ENCODE assay signal across 8 cellular contexts in the genomic region with DNA sequence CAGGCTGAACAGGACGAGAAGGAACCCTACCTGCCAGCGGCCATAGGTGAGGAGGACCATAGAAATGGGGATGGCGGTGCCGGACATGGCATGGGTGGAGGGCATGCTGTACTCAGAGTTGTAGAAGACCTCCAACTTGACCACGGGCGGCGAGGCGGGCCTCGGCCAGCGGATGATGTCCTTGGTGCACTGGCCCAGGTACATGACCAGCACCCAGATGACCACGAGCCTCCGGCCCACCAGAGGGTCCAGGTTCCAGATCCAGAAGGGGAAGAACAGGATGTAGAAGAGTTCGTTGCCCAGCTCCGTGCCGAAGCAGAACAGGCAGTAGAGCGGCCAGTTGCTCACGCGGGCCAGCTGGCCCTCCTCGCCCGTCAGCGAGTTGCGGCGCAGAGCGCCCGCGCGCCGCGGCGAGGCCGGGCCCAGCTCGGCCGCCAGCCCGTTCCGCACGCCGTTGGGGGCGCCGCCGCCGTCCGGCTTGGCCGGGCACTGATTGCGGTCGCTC. TPM values are rescaled to one million over a fixed set of nuclear protein-coding genes. Genes with fewer than 3 reads are reported as not detected.
DNase-seq lines count a peak whose midpoint lies in the region; ATAC-seq and TF ChIP-seq lines count a peak whose summit lies in the region.

No MANE protein-coding gene starts in this region.

- DNase-seq in NCI-H1105 treated with DMSO at 0.1 percent for 48 hours (lab: John Stamatoyannopoulos, UW) (peak; percentile 44), NCI-H1105 (lab: John Stamatoyannopoulos, UW) (no peak), HT-29 (ENCODE audit: low spot score) (peak; percentile 34), WERI-Rb-1 (peak; percentile 39), erythroblast (lab: John Stamatoyannopoulos, UW) (peak; percentile 69 to 76), testis (peak; percentile 67)

- H3K4me1 ChIP-seq in mononuclear cell (ENCODE audit: insufficient read depth, low read length) (peaks cover 32% of the 10 kb centered on the region), testis (peaks cover 15% of the 10 kb centered on the region)

- no peak for TF ChIP-seq POLR2A in erythroblast (IDR thresholded peaks at IDR 0.05; ENCODE audit: low read length)
- no peak for TF ChIP-seq POLR2A in testis (IDR thresholded peaks at IDR 0.05)

- H3K27me3 ChIP-seq in WERI-Rb-1 (ENCODE audit: insufficient read depth, low read depth, severe bottlenecking): no peaks in the 10 kb centered on the region
- H3K27me3 ChIP-seq in mononuclear cell (ENCODE audit: insufficient read depth, low read length): peaks cover 3% of the 10 kb centered on the region
- H3K27me3 ChIP-seq in testis: no peaks in the 10 kb centered on the region

- H3K9me3 ChIP-seq in WERI-Rb-1 (ENCODE audit: severe bottlenecking): no peaks in the 10 kb centered on the region
- no peaks in the 10 kb centered on the region for H3K9me3 ChIP-seq in mononuclear cell (ENCODE audit: low read depth, low read length)
- no peaks in the 10 kb centered on the region for H3K9me3 ChIP-seq in testis

- H3K4me3 ChIP-seq in WERI-Rb-1 (ENCODE audit: low read depth, low read length) (peak overlapping the region; percentile 90), mononuclear cell (ENCODE audit: low read length) (peak overlapping the region; percentile 80), testis (peak overlapping the region; percentile 72 to 98)

- no peak for TF ChIP-seq CTCF in WERI-Rb-1 (IDR thresholded peaks at IDR 0.05; ENCODE audit: low read depth, low read length)
- no peak for TF ChIP-seq CTCF in testis (IDR thresholded peaks at IDR 0.05)

- ATAC-seq in GM21526 (IDR thresholded peaks at IDR 0.05; ENCODE audit: low FRiP score, unreplicated experiment): peak; percentile 40

- peak overlapping the region; percentile 94 for H3K27ac ChIP-seq in WERI-Rb-1
- peak overlapping the region; percentile 87 to 95 for H3K27ac ChIP-seq in testis

- 0% methylated on average over 4 to 44 of the region's 45 CpGs for WGBS in testis, 2 donors

- intact Hi-C loops in testis (cut with DNase I; ENCODE audit: low total_unique reads): no loop called here

- H3K36me3 ChIP-seq in WERI-Rb-1 (no peaks in the 10 kb centered on the region; the same call in 1 of the 2 replicates), testis (ENCODE audit: low read depth, missing control alignments) (no peaks in the 10 kb centered on the region)

RNA-seq across cellular contexts. Expression of a gene that starts 0.6 kb away (rescaled TPM):
- total RNA-seq in HT-29 (2014; rRNA removed; shearing (Covaris generic)): 6.5 and 11.1 TPM in 2 replicates
- total RNA-seq in mononuclear cell (21.8 TPM), testis (10 to 100 TPM; 27.6 to 30.1 TPM)
- 16.9 TPM for polyA plus RNA-seq in testis (ENCODE audit: insufficient read depth, low read depth, low replicate concordance)
